In the genomic region with DNA sequence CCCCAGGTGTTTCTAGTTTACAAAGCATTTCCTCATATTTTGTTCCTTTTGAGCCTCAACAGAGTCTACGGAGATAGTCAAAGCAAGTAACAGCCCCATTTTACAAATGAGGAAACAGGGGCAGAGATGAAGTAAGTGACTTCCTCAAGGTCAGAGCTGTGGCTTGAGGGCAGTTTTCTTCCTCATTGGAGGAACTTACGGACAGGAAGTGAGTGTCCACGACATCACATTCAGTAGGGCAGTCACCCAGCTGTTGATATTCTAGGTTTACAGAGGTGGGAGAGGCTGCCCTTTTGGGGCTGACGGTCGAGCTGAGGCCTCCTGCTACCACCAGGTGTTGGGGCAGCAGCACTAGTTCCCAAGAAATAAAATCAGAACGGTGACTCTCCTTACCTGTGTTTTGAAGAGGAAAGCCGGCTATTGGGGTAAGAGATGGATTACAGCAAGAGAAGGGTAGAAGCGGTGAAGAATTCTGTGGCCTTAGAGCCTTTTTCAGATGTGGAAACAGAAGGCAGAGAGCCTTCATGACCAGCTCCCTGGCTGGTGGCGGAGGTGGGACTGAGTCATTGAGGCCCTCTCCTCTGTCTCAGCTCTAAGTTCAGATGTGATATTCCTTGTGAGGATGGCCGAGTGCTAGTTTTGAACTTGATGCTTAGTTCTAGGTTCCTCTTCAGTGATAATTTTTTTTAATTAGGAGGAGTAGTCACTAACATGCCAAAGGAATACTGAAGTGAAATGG, we compare ENCODE assay signal across 8 cellular contexts. TPM values are rescaled to one million over a fixed set of nuclear protein-coding genes. Genes with fewer than 3 reads are reported as not detected.
DNase-seq lines count a peak whose midpoint lies in the region; ATAC-seq and TF ChIP-seq lines count a peak whose summit lies in the region.

No MANE protein-coding gene starts in this region.

- peaks cover 86% of the 10 kb centered on the region for H3K4me1 Mint-ChIP-seq in chondrocyte (ENCODE audit: low read depth)

- H3K9me3 Mint-ChIP-seq in chondrocyte (ENCODE audit: low read depth), result no peaks in the 10 kb centered on the region

- peak; percentile 39 for ATAC-seq in GM18502 (IDR thresholded peaks at IDR 0.05; ENCODE audit: poor library complexity, unreplicated experiment)
- ATAC-seq in HG02973 (IDR thresholded peaks at IDR 0.05; ENCODE audit: unreplicated experiment), result no peak

- no peaks in the 10 kb centered on the region for H3K36me3 Mint-ChIP-seq in chondrocyte (ENCODE audit: low read depth)

- H3K4me3 ChIP-seq in Karpas-422 (ENCODE audit: low read length), result peak overlapping the region; percentile 31; the same call in 1 of the 2 replicates
- H3K4me3 ChIP-seq in prostate gland, result no peak overlapping the region

- peaks cover 6% of the 10 kb centered on the region; the same call in 1 of the 2 replicates for H4K20me1 ChIP-seq in Karpas-422 (ENCODE audit: insufficient read depth, low read depth, low read length)

- H3K9me3 ChIP-seq in Karpas-422 (ENCODE audit: low read length) (no peaks in the 10 kb centered on the region), prostate gland (no peaks in the 10 kb centered on the region)

- 71% methylated on average over 10 of the region's 10 CpGs for WGBS in prostate gland

- DNase-seq in Karpas-422 (peak; percentile 80), chondrocyte (ENCODE audit: low spot score) (no peak), pons (ENCODE audit: low spot score) (peak; percentile 85), D341Med (ENCODE audit: low spot score) (no peak), prostate gland (ENCODE audit: low spot score) (no peak), posterior vena cava (ENCODE audit: low spot score) (no peak)

- no peaks in the 10 kb centered on the region for H3K27me3 Mint-ChIP-seq in chondrocyte (ENCODE audit: low read depth)

- H3K79me2 ChIP-seq in Karpas-422 (ENCODE audit: low read length), result peaks cover 99% of the 10 kb centered on the region

- H3K4me1 ChIP-seq in Karpas-422 (ENCODE audit: low read length) (peaks cover 98% of the 10 kb centered on the region), prostate gland (replicated peaks) (peaks cover 21% of the 10 kb centered on the region)

- peak overlapping the region; percentile 74 for H3K4me2 ChIP-seq in Karpas-422 (ENCODE audit: low read depth, low read length, poor library complexity, severe bottlenecking)

- intact Hi-C loops in prostate gland (cut with DNase I), result loop anchor here (5.0 kb wide), 1 partner anchor 36 kb away; no protein-coding TSS in a partner anchor
- intact Hi-C loops in posterior vena cava (cut with DNase I), result no loop called here

- no peak for TF ChIP-seq CTCF in chondrocyte (IDR thresholded peaks at IDR 0.05)
- TF ChIP-seq CTCF in prostate gland (IDR thresholded peaks at IDR 0.05), result no peak

- no peak for TF ChIP-seq POLR2A in prostate gland (IDR thresholded peaks at IDR 0.05)

- peak overlapping the region; percentile 76 for H3K27ac Mint-ChIP-seq in chondrocyte (ENCODE audit: unreplicated experiment)

- peak overlapping the region; percentile 65 for H3K9ac ChIP-seq in Karpas-422 (ENCODE audit: low read length)

- H3K27ac ChIP-seq in Karpas-422 (ENCODE audit: low read length) (peak overlapping the region; percentile 90), prostate gland (peak overlapping the region in 1 of 2 donors; percentile 33)

- H3K9me2 ChIP-seq in Karpas-422 (replicated peaks; ENCODE audit: insufficient read depth, low read length), result no peaks in the 10 kb centered on the region

- H3K27me3 ChIP-seq in Karpas-422 (ENCODE audit: low read length), result no peaks in the 10 kb centered on the region
- no peaks in the 10 kb centered on the region for H3K27me3 ChIP-seq in prostate gland (replicated peaks; ENCODE audit: insufficient read depth)

- no peak overlapping the region for H2AFZ ChIP-seq in Karpas-422 (ENCODE audit: low read length)

- H3K4me3 Mint-ChIP-seq in chondrocyte (ENCODE audit: unreplicated experiment), result no peak overlapping the region

- H3K36me3 ChIP-seq in Karpas-422 (ENCODE audit: insufficient read depth, low read length) (no peaks in the 10 kb centered on the region; the same call in 1 of the 2 replicates), prostate gland (no peaks in the 10 kb centered on the region)

RNA-seq across cellular contexts. Expression of gene SUSD6, which starts 41.7 kb away (rescaled TPM):
- total RNA-seq in Karpas-422 (2014; rRNA removed; shearing (Covaris generic); ENCODE audit: low replicate concordance), result 43.8 and 46.0 TPM in 2 replicates
- total RNA-seq in chondrocyte (49.1 to 51.6 TPM (median 49.3 TPM) in 3 replicates), prostate gland (10 to 100 TPM; 41.1 to 52.3 TPM), posterior vena cava (10 to 100 TPM; 35.1 to 43.8 TPM)

Comparison
In these comparisons a context has a peak if more than half of its experiments do, and no peak if none do; other contexts are left out.
1. DNase-seq: peak in Karpas-422 (single experiment) and pons (single experiment); none in chondrocyte (single experiment), D341Med (single experiment), prostate gland (single experiment) and posterior vena cava (single experiment).